Comparison of ENCODE assay signal across 23 cellular contexts in the genomic region with DNA sequence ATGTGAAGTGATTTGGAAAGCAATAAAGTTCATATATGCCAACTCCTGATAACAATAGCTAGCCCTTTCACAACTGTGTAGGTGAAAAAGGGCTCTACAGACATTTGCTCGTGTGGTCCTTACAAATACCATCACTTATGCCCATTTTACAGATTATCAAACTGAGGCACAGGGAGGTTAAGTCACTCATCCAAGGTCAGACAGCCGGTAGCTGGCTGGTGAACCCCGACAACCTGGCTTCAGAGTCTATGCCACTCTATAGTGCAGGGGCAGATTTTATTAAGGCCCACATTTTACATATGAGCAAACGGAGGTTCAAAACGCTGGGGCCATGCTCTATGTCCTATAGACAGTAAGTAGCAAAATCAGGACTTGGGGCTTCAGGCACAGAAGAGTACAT.
DNase-seq lines count a peak whose midpoint lies in the region; ATAC-seq and TF ChIP-seq lines count a peak whose summit lies in the region.
"Had no signal": no experiment of that assay in that cellular context is flagged by ENCODE, and none has a peak within 500 bp of the region (broad histone marks: within the 10 kb centered on the region; RNA-seq: fewer than 3 reads in every experiment).

No MANE protein-coding gene starts in this region.

- no peak for ATAC-seq in activated naive CD8-positive, alpha-beta T cell treated with anti-CD3 and anti-CD28 coated beads, Interleukin-2, amount 50 U/mL, for 24 hours
- no peak for ATAC-seq in activated T-helper 17 cell treated with anti-CD3 and anti-CD28 coated beads, Interleukin-2, amount 50 U/mL, for 72 hours (replicated peaks)
- ATAC-seq in GM21423 (IDR thresholded peaks at IDR 0.05; ENCODE audit: unreplicated experiment), result no peak
- ATAC-seq: left ventricle myocardium superior, pancreas had no signal

- no peak overlapping the region for H3K27ac Mint-ChIP-seq in activated naive CD8-positive, alpha-beta T cell
- H3K27ac Mint-ChIP-seq in activated naive CD8-positive, alpha-beta T cell treated with anti-CD3 and anti-CD28 coated beads, Interleukin-2, amount 50 U/mL, for 24 hours, result no peak overlapping the region
- no peak overlapping the region for H3K27ac Mint-ChIP-seq in glutamatergic neuron (ENCODE audit: unreplicated experiment)
- no peak overlapping the region for H3K27ac Mint-ChIP-seq in nephron
- no peak overlapping the region for H3K27ac Mint-ChIP-seq in activated T-helper 17 cell treated with anti-CD3 and anti-CD28 coated beads, Interleukin-2, amount 50 U/mL, for 72 hours
- H3K27ac Mint-ChIP-seq: CD4-positive, CD25-positive, alpha-beta regulatory T cell; dendritic cell treated with granulocyte-macrophage colony-stimulating factor and Interleukin-4, amounts not matched to agents 40 ng/mL and 50 ng/mL, for 4 days; mesothelial cell of epicardium had no signal

- peak overlapping the region; percentile 17 for H3K4me3 Mint-ChIP-seq in activated naive CD8-positive, alpha-beta T cell
- no peak overlapping the region for H3K4me3 Mint-ChIP-seq in activated naive CD8-positive, alpha-beta T cell treated with anti-CD3 and anti-CD28 coated beads, Interleukin-2, amount 50 U/mL, for 24 hours
- peak overlapping the region; percentile 95 for H3K4me3 Mint-ChIP-seq in glutamatergic neuron (ENCODE audit: unreplicated experiment)
- peak overlapping the region in 2 of 3 experiments; percentile 9 to 79 for H3K4me3 Mint-ChIP-seq in nephron
- H3K4me3 Mint-ChIP-seq in activated T-helper 17 cell treated with anti-CD3 and anti-CD28 coated beads, Interleukin-2, amount 50 U/mL, for 72 hours, result no peak overlapping the region
- H3K4me3 Mint-ChIP-seq: dendritic cell treated with granulocyte-macrophage colony-stimulating factor and Interleukin-4, amounts not matched to agents 40 ng/mL and 50 ng/mL, for 4 days had no signal

- H3K4me1 Mint-ChIP-seq in activated naive CD8-positive, alpha-beta T cell (ENCODE audit: low read depth), result peaks cover 7% of the 10 kb centered on the region
- peaks cover 10% of the 10 kb centered on the region for H3K4me1 Mint-ChIP-seq in activated naive CD8-positive, alpha-beta T cell treated with anti-CD3 and anti-CD28 coated beads, Interleukin-2, amount 50 U/mL, for 24 hours
- H3K4me1 Mint-ChIP-seq in glutamatergic neuron (ENCODE audit: low read depth, unreplicated experiment) (no peaks in the 10 kb centered on the region), nephron (peaks cover 12% of the 10 kb centered on the region)
- peaks cover 4% of the 10 kb centered on the region for H3K4me1 Mint-ChIP-seq in activated T-helper 17 cell treated with anti-CD3 and anti-CD28 coated beads, Interleukin-2, amount 50 U/mL, for 72 hours

- no peak for DNase-seq in activated naive CD8-positive, alpha-beta T cell treated with anti-CD3 and anti-CD28 coated beads, Interleukin-2, amount 50 U/mL, for 24 hours
- no peak for DNase-seq in glutamatergic neuron
- DNase-seq in retina, result no peak
- DNase-seq in NCI-H2081 (lab: John Stamatoyannopoulos, UW), result no peak
- DNase-seq: activated effector memory CD4-positive, alpha-beta T cell treated with Interleukin-2 at 50 U/mL for 16 hours; HCEC 1CT; kidney; left ventricle myocardium superior; NCI-H1694; NCI-H446; pancreas; SJCRH30; small intestine; stimulated activated naive CD4-positive, alpha-beta T cell treated with Interleukin-2 at 50 U/mL for 16 hours; T-helper 9 cell had no signal

- no peak for TF ChIP-seq CTCF in glutamatergic neuron (IDR thresholded peaks at IDR 0.05; ENCODE audit: partially characterized antibody, unreplicated experiment)
- no peak for TF ChIP-seq CTCF in nephron (IDR thresholded peaks at IDR 0.05; ENCODE audit: unreplicated experiment in 3 of 3)

- H3K36me3 Mint-ChIP-seq in activated naive CD8-positive, alpha-beta T cell, result no peaks in the 10 kb centered on the region
- no peaks in the 10 kb centered on the region for H3K36me3 Mint-ChIP-seq in activated naive CD8-positive, alpha-beta T cell treated with anti-CD3 and anti-CD28 coated beads, Interleukin-2, amount 50 U/mL, for 24 hours (ENCODE audit: low read depth)
- H3K36me3 Mint-ChIP-seq in glutamatergic neuron (ENCODE audit: unreplicated experiment) (peaks cover 27% of the 10 kb centered on the region), nephron (ENCODE audit: low read depth) (peaks cover 9% of the 10 kb centered on the region)
- H3K36me3 Mint-ChIP-seq in activated T-helper 17 cell treated with anti-CD3 and anti-CD28 coated beads, Interleukin-2, amount 50 U/mL, for 72 hours (ENCODE audit: low read depth), result no peaks in the 10 kb centered on the region
- H3K36me3 Mint-ChIP-seq: CD4-positive, CD25-positive, alpha-beta regulatory T cell; mesothelial cell of epicardium had no signal

- no peaks in the 10 kb centered on the region for H3K9me3 Mint-ChIP-seq in activated naive CD8-positive, alpha-beta T cell (ENCODE audit: low read depth)
- H3K9me3 Mint-ChIP-seq in activated naive CD8-positive, alpha-beta T cell treated with anti-CD3 and anti-CD28 coated beads, Interleukin-2, amount 50 U/mL, for 24 hours, result peaks cover 3% of the 10 kb centered on the region
- H3K9me3 Mint-ChIP-seq in glutamatergic neuron (ENCODE audit: unreplicated experiment), result peaks cover 2% of the 10 kb centered on the region
- H3K9me3 Mint-ChIP-seq in nephron, result peaks cover 14% of the 10 kb centered on the region
- H3K9me3 Mint-ChIP-seq in activated T-helper 17 cell treated with anti-CD3 and anti-CD28 coated beads, Interleukin-2, amount 50 U/mL, for 72 hours, result no peaks in the 10 kb centered on the region
- H3K9me3 Mint-ChIP-seq: central memory CD8-positive, alpha-beta T cell; dendritic cell treated with granulocyte-macrophage colony-stimulating factor and Interleukin-4, amounts not matched to agents 40 ng/mL and 50 ng/mL, for 4 days had no signal

- peaks cover 24% of the 10 kb centered on the region for H3K27me3 Mint-ChIP-seq in activated naive CD8-positive, alpha-beta T cell
- peaks cover 38% of the 10 kb centered on the region for H3K27me3 Mint-ChIP-seq in activated naive CD8-positive, alpha-beta T cell treated with anti-CD3 and anti-CD28 coated beads, Interleukin-2, amount 50 U/mL, for 24 hours
- peaks cover 10% of the 10 kb centered on the region for H3K27me3 Mint-ChIP-seq in glutamatergic neuron (ENCODE audit: unreplicated experiment)
- peaks cover 79% of the 10 kb centered on the region for H3K27me3 Mint-ChIP-seq in nephron (ENCODE audit: low read depth)
- H3K27me3 Mint-ChIP-seq in activated T-helper 17 cell treated with anti-CD3 and anti-CD28 coated beads, Interleukin-2, amount 50 U/mL, for 72 hours, result peaks cover 28% of the 10 kb centered on the region

Comparison
In these comparisons a context has a peak if more than half of its experiments do, and no peak if none do; other contexts are left out.
1. H3K4me3 Mint-ChIP-seq: peak in activated naive CD8-positive, alpha-beta T cell (single experiment), glutamatergic neuron (single experiment) and nephron (2 of 3); none in activated naive CD8-positive, alpha-beta T cell treated with anti-CD3 and anti-CD28 coated beads, Interleukin-2, amount 50 U/mL, for 24 hours (single experiment) and activated T-helper 17 cell treated with anti-CD3 and anti-CD28 coated beads, Interleukin-2, amount 50 U/mL, for 72 hours (single experiment).